14 cellular contexts compared by ENCODE assay signal in the genomic region with DNA sequence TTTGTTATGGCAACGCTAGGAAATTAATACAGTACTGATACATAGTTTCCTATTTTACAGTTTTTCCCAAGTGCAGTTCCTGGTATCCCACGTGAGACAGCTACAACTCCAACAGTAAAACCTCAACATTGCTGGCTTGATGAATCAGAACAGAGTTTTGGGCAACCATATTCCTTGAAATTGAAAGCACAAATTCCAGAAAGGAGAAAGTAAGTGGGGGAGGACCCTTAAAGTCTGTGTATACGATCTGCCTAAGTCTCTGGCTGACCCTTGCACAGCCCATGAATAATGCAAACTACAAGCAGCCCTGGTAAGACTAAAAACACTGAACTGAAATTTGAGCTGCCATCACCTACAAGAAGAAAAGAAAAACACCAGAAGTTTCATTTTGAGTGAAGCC.
DNase-seq lines count a peak whose midpoint lies in the region; ATAC-seq and TF ChIP-seq lines count a peak whose summit lies in the region.
"Had no signal": no experiment of that assay in that cellular context is flagged by ENCODE, and none has a peak within 500 bp of the region (broad histone marks: within the 10 kb centered on the region; RNA-seq: fewer than 3 reads in every experiment).

No MANE protein-coding gene starts in this region.

- H3K27me3 Mint-ChIP-seq in WTC11 (ENCODE audit: low read depth) (no peaks in the 10 kb centered on the region), progenitor cell of endocrine pancreas (no peaks in the 10 kb centered on the region)
- H3K27me3 Mint-ChIP-seq: dendritic cell treated with granulocyte-macrophage colony-stimulating factor and Interleukin-4, amounts not matched to agents 40 ng/mL and 50 ng/mL, for 4 days had no signal

- H3K4me3 Mint-ChIP-seq in WTC11 (peak overlapping the region; percentile 44; the same call in 1 of the 2 replicates), progenitor cell of endocrine pancreas (ENCODE audit: low read depth) (no peak overlapping the region)
- H3K4me3 Mint-ChIP-seq: dendritic cell treated with granulocyte-macrophage colony-stimulating factor and Interleukin-4, amounts not matched to agents 40 ng/mL and 50 ng/mL, for 4 days had no signal

- TF ChIP-seq CTCF in WTC11 (IDR thresholded peaks at IDR 0.05) = no peak
- no peak for TF ChIP-seq CTCF in progenitor cell of endocrine pancreas (IDR thresholded peaks at IDR 0.05; ENCODE audit: unreplicated experiment)

- peak; percentile 34 for ATAC-seq in WTC11
- no peak for ATAC-seq in HG03159 (IDR thresholded peaks at IDR 0.05; ENCODE audit: unreplicated experiment)
- ATAC-seq in HG03521 (IDR thresholded peaks at IDR 0.05; ENCODE audit: unreplicated experiment) = no peak
- ATAC-seq: left cardiac atrium had no signal

- POLR2A ChIA-PET in WTC11 (lab: Charles Lee) = no interaction called here

- CTCF ChIA-PET in WTC11 (lab: Charles Lee) = no interaction called here

- peaks cover 7% of the 10 kb centered on the region for H3K9me3 Mint-ChIP-seq in WTC11
- H3K9me3 Mint-ChIP-seq in progenitor cell of endocrine pancreas (ENCODE audit: low read depth) = no peaks in the 10 kb centered on the region

- H3K27ac Mint-ChIP-seq in WTC11 = peak overlapping the region; percentile 53; the same call in 1 of the 2 replicates
- peak overlapping the region; percentile 4 for H3K27ac Mint-ChIP-seq in progenitor cell of endocrine pancreas
- H3K27ac Mint-ChIP-seq: activated T-helper 2 cell treated with anti-CD3 and anti-CD28 coated beads, Interferon-gamma antibody, Interleukin-2, Interleukin-4, amounts not matched to agents 10 μg/mL and 5 μg/mL and 100 μg/mL, durations not matched to agents 14 hours and 24 hours and 36 hours; dendritic cell treated with granulocyte-macrophage colony-stimulating factor and Interleukin-4, amounts not matched to agents 40 ng/mL and 50 ng/mL, for 4 days had no signal

- DNase-seq in HCEC 1CT (peak; percentile 73), WTC11 (ENCODE audit: low spot score) (no peak), glomerular visceral epithelial cell (ENCODE audit: extremely low spot score) (peak; percentile 26), progenitor cell of endocrine pancreas (ENCODE audit: low spot score, unreplicated experiment) (no peak), epidermal melanocyte (ENCODE audit: insufficient read length, low spot score) (no peak)
- DNase-seq: amniotic stem cell, erythroblast, left cardiac atrium, NCI-H510A, SW 1271 had no signal

- H3K4me1 Mint-ChIP-seq in WTC11 (peaks cover 17% of the 10 kb centered on the region), progenitor cell of endocrine pancreas (ENCODE audit: low read depth) (peaks cover 5% of the 10 kb centered on the region)

- H3K36me3 Mint-ChIP-seq in WTC11 (peaks cover 2% of the 10 kb centered on the region; the same call in 1 of the 2 replicates), progenitor cell of endocrine pancreas (ENCODE audit: insufficient read depth) (no peaks in the 10 kb centered on the region)

TF ChIP-seq in WTC11, 78 proteins besides CTCF, POLR2A, EP300 and RAD21:
- no peak for TF ChIP-seq ZNF671 (CRISPR knock-in tag; IDR thresholded peaks at IDR 0.05)
- no peak for TF ChIP-seq EMX1 (CRISPR knock-in tag; IDR thresholded peaks at IDR 0.05)
- TF ChIP-seq, protein P1, sequence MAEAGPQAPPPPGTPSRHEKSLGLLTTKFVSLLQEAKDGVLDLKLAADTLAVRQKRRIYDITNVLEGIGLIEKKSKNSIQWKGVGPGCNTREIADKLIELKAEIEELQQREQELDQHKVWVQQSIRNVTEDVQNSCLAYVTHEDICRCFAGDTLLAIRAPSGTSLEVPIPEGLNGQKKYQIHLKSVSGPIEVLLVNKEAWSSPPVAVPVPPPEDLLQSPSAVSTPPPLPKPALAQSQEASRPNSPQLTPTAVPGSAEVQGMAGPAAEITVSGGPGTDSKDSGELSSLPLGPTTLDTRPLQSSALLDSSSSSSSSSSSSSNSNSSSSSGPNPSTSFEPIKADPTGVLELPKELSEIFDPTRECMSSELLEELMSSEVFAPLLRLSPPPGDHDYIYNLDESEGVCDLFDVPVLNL (CRISPR knock-in tag; IDR thresholded peaks at IDR 0.05; ENCODE audit: borderline replicate concordance, low read depth) = no peak
- TF ChIP-seq RORB (CRISPR knock-in tag; IDR thresholded peaks at IDR 0.05) = no peak
- TF ChIP-seq NFATC4 (CRISPR knock-in tag; IDR thresholded peaks at IDR 0.05) = no peak
- TF ChIP-seq, protein P2, sequence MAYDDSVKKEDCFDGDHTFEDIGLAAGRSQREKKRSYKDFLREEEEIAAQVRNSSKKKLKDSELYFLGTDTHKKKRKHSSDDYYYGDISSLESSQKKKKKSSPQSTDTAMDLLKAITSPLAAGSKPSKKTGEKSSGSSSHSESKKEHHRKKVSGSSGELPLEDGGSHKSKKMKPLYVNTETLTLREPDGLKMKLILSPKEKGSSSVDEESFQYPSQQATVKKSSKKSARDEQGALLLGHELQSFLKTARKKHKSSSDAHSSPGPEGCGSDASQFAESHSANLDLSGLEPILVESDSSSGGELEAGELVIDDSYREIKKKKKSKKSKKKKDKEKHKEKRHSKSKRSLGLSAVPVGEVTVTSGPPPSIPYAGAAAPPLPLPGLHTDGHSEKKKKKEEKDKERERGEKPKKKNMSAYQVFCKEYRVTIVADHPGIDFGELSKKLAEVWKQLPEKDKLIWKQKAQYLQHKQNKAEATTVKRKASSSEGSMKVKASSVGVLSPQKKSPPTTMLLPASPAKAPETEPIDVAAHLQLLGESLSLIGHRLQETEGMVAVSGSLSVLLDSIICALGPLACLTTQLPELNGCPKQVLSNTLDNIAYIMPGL (CRISPR knock-in tag; IDR thresholded peaks at IDR 0.05) = no peak
- no peak for TF ChIP-seq SOX15 (CRISPR knock-in tag; IDR thresholded peaks at IDR 0.05)
- TF ChIP-seq, protein P3, sequence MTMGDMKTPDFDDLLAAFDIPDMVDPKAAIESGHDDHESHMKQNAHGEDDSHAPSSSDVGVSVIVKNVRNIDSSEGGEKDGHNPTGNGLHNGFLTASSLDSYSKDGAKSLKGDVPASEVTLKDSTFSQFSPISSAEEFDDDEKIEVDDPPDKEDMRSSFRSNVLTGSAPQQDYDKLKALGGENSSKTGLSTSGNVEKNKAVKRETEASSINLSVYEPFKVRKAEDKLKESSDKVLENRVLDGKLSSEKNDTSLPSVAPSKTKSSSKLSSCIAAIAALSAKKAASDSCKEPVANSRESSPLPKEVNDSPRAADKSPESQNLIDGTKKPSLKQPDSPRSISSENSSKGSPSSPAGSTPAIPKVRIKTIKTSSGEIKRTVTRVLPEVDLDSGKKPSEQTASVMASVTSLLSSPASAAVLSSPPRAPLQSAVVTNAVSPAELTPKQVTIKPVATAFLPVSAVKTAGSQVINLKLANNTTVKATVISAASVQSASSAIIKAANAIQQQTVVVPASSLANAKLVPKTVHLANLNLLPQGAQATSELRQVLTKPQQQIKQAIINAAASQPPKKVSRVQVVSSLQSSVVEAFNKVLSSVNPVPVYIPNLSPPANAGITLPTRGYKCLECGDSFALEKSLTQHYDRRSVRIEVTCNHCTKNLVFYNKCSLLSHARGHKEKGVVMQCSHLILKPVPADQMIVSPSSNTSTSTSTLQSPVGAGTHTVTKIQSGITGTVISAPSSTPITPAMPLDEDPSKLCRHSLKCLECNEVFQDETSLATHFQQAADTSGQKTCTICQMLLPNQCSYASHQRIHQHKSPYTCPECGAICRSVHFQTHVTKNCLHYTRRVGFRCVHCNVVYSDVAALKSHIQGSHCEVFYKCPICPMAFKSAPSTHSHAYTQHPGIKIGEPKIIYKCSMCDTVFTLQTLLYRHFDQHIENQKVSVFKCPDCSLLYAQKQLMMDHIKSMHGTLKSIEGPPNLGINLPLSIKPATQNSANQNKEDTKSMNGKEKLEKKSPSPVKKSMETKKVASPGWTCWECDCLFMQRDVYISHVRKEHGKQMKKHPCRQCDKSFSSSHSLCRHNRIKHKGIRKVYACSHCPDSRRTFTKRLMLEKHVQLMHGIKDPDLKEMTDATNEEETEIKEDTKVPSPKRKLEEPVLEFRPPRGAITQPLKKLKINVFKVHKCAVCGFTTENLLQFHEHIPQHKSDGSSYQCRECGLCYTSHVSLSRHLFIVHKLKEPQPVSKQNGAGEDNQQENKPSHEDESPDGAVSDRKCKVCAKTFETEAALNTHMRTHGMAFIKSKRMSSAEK (CRISPR knock-in tag; IDR thresholded peaks at IDR 0.05; ENCODE audit: borderline replicate concordance) = no peak
- no peak for TF ChIP-seq MXD4 (CRISPR knock-in tag; IDR thresholded peaks at IDR 0.05; ENCODE audit: borderline replicate concordance)
- TF ChIP-seq MYBL2 (CRISPR knock-in tag; IDR thresholded peaks at IDR 0.05) = no peak

Comparison
In these comparisons a context has a peak if more than half of its experiments do, and no peak if none do; other contexts are left out.
1. DNase-seq: peak in HCEC 1CT (single experiment) and glomerular visceral epithelial cell (single experiment); none in WTC11 (single experiment), progenitor cell of endocrine pancreas (single experiment) and epidermal melanocyte (single experiment).